Comparison of ENCODE assay signal across 16 cellular contexts in the genomic region with DNA sequence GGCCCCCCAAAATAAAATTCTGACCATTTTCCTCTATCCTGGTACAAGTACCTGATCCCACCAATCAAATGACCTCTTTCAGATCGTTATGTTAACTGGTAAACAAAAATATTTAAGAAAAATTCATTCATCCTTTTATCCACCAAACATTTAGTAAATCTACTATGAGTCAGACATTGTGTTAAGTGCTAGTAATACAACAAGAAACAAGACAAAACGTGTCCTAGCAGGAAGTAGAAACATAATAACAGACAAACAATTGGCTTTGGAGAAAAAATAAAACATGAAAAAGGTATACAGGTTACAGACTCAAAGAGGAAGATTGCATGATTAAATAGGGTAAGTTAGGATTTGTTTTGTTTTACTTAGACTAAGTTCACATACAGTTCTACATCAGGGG. TPM values are rescaled to one million over a fixed set of nuclear protein-coding genes. Genes with fewer than 3 reads are reported as not detected.
DNase-seq lines count a peak whose midpoint lies in the region; ATAC-seq and TF ChIP-seq lines count a peak whose summit lies in the region.
"Had no signal": no experiment of that assay in that cellular context is flagged by ENCODE, and none has a peak within 500 bp of the region (broad histone marks: within the 10 kb centered on the region; RNA-seq: fewer than 3 reads in every experiment).

No MANE protein-coding gene starts in this region.

- H3K4me1 Mint-ChIP-seq in HFFc6 (ENCODE audit: low read depth): peaks cover 4% of the 10 kb centered on the region
- H3K4me1 Mint-ChIP-seq: B cell had no signal

- peaks cover 15% of the 10 kb centered on the region for H3K36me3 Mint-ChIP-seq in HFFc6 (ENCODE audit: low read depth)

- no peak overlapping the region for H3K4me3 ChIP-seq in RWPE2 (ENCODE audit: severe bottlenecking)

- peak; percentile 63 for DNase-seq in DMS53 (lab: John Stamatoyannopoulos, UW)
- DNase-seq in HPDE6-E6E7 (ENCODE audit: extremely low spot score): peak; percentile 40
- DNase-seq in RWPE2 (ENCODE audit: low spot score): no peak
- DNase-seq in NCI-H345 (lab: John Stamatoyannopoulos, UW): no peak
- DNase-seq in HFFc6: no peak
- DNase-seq in NCI-H524 (lab: John Stamatoyannopoulos, UW): no peak
- DNase-seq: C1 segment of cervical spinal cord; Calu3; CD4-positive, alpha-beta T cell; DMS 273 treated with DMSO at 0.1 percent for 48 hours; GF-D8; HCEC 1CT had no signal

- H3K27me3 ChIP-seq in RWPE2 (ENCODE audit: insufficient read depth, poor library complexity, severe bottlenecking): no peaks in the 10 kb centered on the region

- H3K9me3 Mint-ChIP-seq in HFFc6: no peaks in the 10 kb centered on the region
- H3K9me3 Mint-ChIP-seq: CD4-positive, alpha-beta T cell; IgD-negative memory B cell had no signal

- H3K27ac Mint-ChIP-seq in HFFc6: no peak overlapping the region
- H3K27ac Mint-ChIP-seq: B cell; CD4-positive, alpha-beta T cell; IgD-negative memory B cell had no signal

- H3K27me3 Mint-ChIP-seq in HFFc6 (ENCODE audit: insufficient read depth): no peaks in the 10 kb centered on the region
- H3K27me3 Mint-ChIP-seq: B cell; CD4-positive, alpha-beta T cell; IgD-negative memory B cell had no signal

- ATAC-seq in RWPE2 (ENCODE audit: low read depth) (peak; percentile 56; the same call in 2 of the 3 replicates), esophagus mucosa (peak; percentile 55), GM18517 (IDR thresholded peaks at IDR 0.05; ENCODE audit: unreplicated experiment) (no peak)

- H3K9me3 ChIP-seq in RWPE2 (ENCODE audit: severe bottlenecking): no peaks in the 10 kb centered on the region

- H3K27ac ChIP-seq in RWPE2 (ENCODE audit: poor library complexity, severe bottlenecking): no peak overlapping the region

- H3K4me1 ChIP-seq in RWPE2 (ENCODE audit: insufficient read depth, poor library complexity, severe bottlenecking): peaks cover 13% of the 10 kb centered on the region

- no peak overlapping the region for H3K4me3 Mint-ChIP-seq in HFFc6
- H3K4me3 Mint-ChIP-seq: B cell; CD4-positive, alpha-beta T cell; IgD-negative memory B cell had no signal

- no peak for TF ChIP-seq CTCF in RWPE2 (IDR thresholded peaks at IDR 0.05; ENCODE audit: poor library complexity, severe bottlenecking)
- no peak for TF ChIP-seq CTCF in HFFc6 (IDR thresholded peaks at IDR 0.05)

- H3K36me3 ChIP-seq in RWPE2 (ENCODE audit: low read depth): peaks cover 91% of the 10 kb centered on the region

RNA-seq across cellular contexts. Expression of a gene that starts 43.7 kb away (rescaled TPM):
- total RNA-seq in esophagus mucosa: 1.8 TPM
- total RNA-seq in HFFc6 (2021; fragmentation: NEBNext Ultra II Directional; extraction: Animal tissue kit (Norgen Biotek cat#: 25700)): 100 to 1,000 TPM; 137 to 198 (median 144) TPM

Comparison
In these comparisons a context has a peak if more than half of its experiments do, and no peak if none do; other contexts are left out.
1. DNase-seq: peak in DMS53 (single experiment) and HPDE6-E6E7 (single experiment); none in RWPE2 (single experiment), NCI-H345 (single experiment), HFFc6 (single experiment) and NCI-H524 (0 of 2).
2. RNA of a gene that starts 43.7 kb away (total RNA-seq): 137 to 198 TPM in HFFc6; 1.8 TPM in esophagus mucosa (single experiment); every median in the first group is over 10 times any median in the second.